Comparison of ENCODE assay signal across 8 cellular contexts in genomic region chr2:73110622-73111299, GRCh38. TPM values are rescaled to one million over a fixed set of nuclear protein-coding genes. Genes with fewer than 3 reads are reported as not detected.
DNase-seq lines count a peak whose midpoint lies in the region; TF ChIP-seq lines count a peak whose summit lies in the region.

No MANE protein-coding gene starts in this region.

- H3K4me3 ChIP-seq in adipocyte (ENCODE audit: low read length), result peak overlapping the region; percentile 93
- peak overlapping the region; percentile 82 to 87 (median 86) for H3K4me3 ChIP-seq in stomach
- no peak overlapping the region for H3K4me3 ChIP-seq in effector memory CD4-positive, alpha-beta T cell (ENCODE audit: insufficient read depth, low read depth, low read length, poor library complexity, severe bottlenecking)

- 39 to 64% (median 47%) methylated on average over 3 of the region's 3 CpGs for WGBS in stomach, 5 donors

- H3K9ac ChIP-seq in adipocyte (ENCODE audit: low read length), result peak overlapping the region; percentile 97

- intact Hi-C loops in stomach (cut with DNase I; ENCODE audit: low total_unique reads), result loop anchor here (5.0 kb wide), 1 partner anchor 33 kb away; no protein-coding TSS in a partner anchor

- H3K4me3 Mint-ChIP-seq in T-helper 2 cell treated with Interferon-gamma antibody and Interleukin-4, amounts not matched to agents 5 μg/mL and 100 μg/mL, for 36 hours, result peak overlapping the region; percentile 82

- H3K4me1 ChIP-seq in adipocyte (ENCODE audit: control insufficient read depth, insufficient read depth, low read length) (peaks cover 41% of the 10 kb centered on the region), stomach (peaks cover 45 to 68% (median 54%) of the 10 kb centered on the region in 4 donors)
- peaks cover 9% of the 10 kb centered on the region for H3K4me1 ChIP-seq in effector memory CD4-positive, alpha-beta T cell (ENCODE audit: control insufficient read depth, insufficient read depth, low read length, poor library complexity, severe bottlenecking)

- TF ChIP-seq EP300 in stomach (IDR thresholded peaks at IDR 0.05), result no peak

- H3K36me3 Mint-ChIP-seq in T-helper 2 cell treated with Interferon-gamma antibody and Interleukin-4, amounts not matched to agents 5 μg/mL and 100 μg/mL, for 36 hours (ENCODE audit: low read depth), result no peaks in the 10 kb centered on the region

- no peak for TF ChIP-seq CTCF in stomach (IDR thresholded peaks at IDR 0.05)

- no peaks in the 10 kb centered on the region for H3K9me3 ChIP-seq in adipocyte (ENCODE audit: control insufficient read depth, low read length)
- H3K9me3 ChIP-seq in stomach, result no peaks in the 10 kb centered on the region
- no peaks in the 10 kb centered on the region for H3K9me3 ChIP-seq in effector memory CD4-positive, alpha-beta T cell (ENCODE audit: control insufficient read depth, low read length)

- H3K4me1 Mint-ChIP-seq in T-helper 2 cell treated with Interferon-gamma antibody and Interleukin-4, amounts not matched to agents 5 μg/mL and 100 μg/mL, for 36 hours (ENCODE audit: low read depth), result peaks cover 26% of the 10 kb centered on the region

- no peaks in the 10 kb centered on the region for H3K36me3 ChIP-seq in adipocyte (ENCODE audit: control insufficient read depth, insufficient read depth, low read length, severe bottlenecking)
- H3K36me3 ChIP-seq in stomach, result no peaks in the 10 kb centered on the region
- H3K36me3 ChIP-seq in effector memory CD4-positive, alpha-beta T cell (ENCODE audit: control insufficient read depth, insufficient read depth, low read length), result no peaks in the 10 kb centered on the region

- no peak for DNase-seq in T-helper 2 cell treated with Interferon-gamma antibody and Interleukin-4, amounts not matched to agents 5 μg/mL and 100 μg/mL, for 36 hours (ENCODE audit: low spot score)
- DNase-seq in T-helper 2 cell (no peak), adipocyte (ENCODE audit: low read depth) (peak; percentile 62), iris pigment epithelial cell (ENCODE audit: low read depth) (peak; percentile 28), stomach (no peak), activated gamma-delta T cell treated with Interleukin-2 at 50 U/mL for 16 hours (no peak), NCI-H1694 (lab: John Stamatoyannopoulos, UW) (no peak)
- DNase-seq in effector memory CD4-positive, alpha-beta T cell, result no peak

- peaks cover 17% of the 10 kb centered on the region for H3K27me3 Mint-ChIP-seq in T-helper 2 cell treated with Interferon-gamma antibody and Interleukin-4, amounts not matched to agents 5 μg/mL and 100 μg/mL, for 36 hours (ENCODE audit: low read depth)

- H3K27ac Mint-ChIP-seq in T-helper 2 cell treated with Interferon-gamma antibody and Interleukin-4, amounts not matched to agents 5 μg/mL and 100 μg/mL, for 36 hours, result no peak overlapping the region

- H3K27me3 ChIP-seq in adipocyte (replicated peaks; ENCODE audit: control insufficient read depth, insufficient read depth, low read length), result no peaks in the 10 kb centered on the region
- H3K27me3 ChIP-seq in stomach, result peaks cover 0 to 20% (median 0%) of the 10 kb centered on the region in 3 donors
- no peaks in the 10 kb centered on the region for H3K27me3 ChIP-seq in effector memory CD4-positive, alpha-beta T cell (replicated peaks; ENCODE audit: control insufficient read depth, insufficient read depth, low read length, poor library complexity, severe bottlenecking)

- H3K9me3 Mint-ChIP-seq in T-helper 2 cell treated with Interferon-gamma antibody and Interleukin-4, amounts not matched to agents 5 μg/mL and 100 μg/mL, for 36 hours, result no peaks in the 10 kb centered on the region

- TF ChIP-seq POLR2A in stomach (IDR thresholded peaks at IDR 0.05), result no peak

- peak overlapping the region; percentile 13 to 97 (median 91) for H3K27ac ChIP-seq in stomach
- H3K27ac ChIP-seq in effector memory CD4-positive, alpha-beta T cell (ENCODE audit: insufficient read depth, low read length, poor library complexity, severe bottlenecking), result no peak overlapping the region

RNA-seq across cellular contexts. Expression of gene RAB11FIP5, which starts 2.0 kb away (rescaled TPM):
- 10 to 100 TPM in 4 of 5 donors, 1 to 10 TPM in 1; 4.7 to 39.1 (median 19.6) TPM for total RNA-seq in stomach
- polyA plus RNA-seq in stomach, result 10 to 100 TPM in 1 of 3 donors, 1 to 10 TPM in 2; 7.0 to 13.1 (median 7.1) TPM

RNA-seq across cellular contexts. Expression of gene SFXN5, which starts 39.2 kb away (rescaled TPM):
- 100 to 1,000 TPM in 1 of 5 donors, 10 to 100 TPM in 4; 17.0 to 118 (median 38.5) TPM for total RNA-seq in stomach
- 1 to 10 TPM; 2.7 to 9.4 (median 5.7) TPM for polyA plus RNA-seq in stomach

Comparison
In these comparisons a context has a peak if more than half of its experiments do, and no peak if none do; other contexts are left out.
1. DNase-seq: peak in adipocyte (single experiment) and iris pigment epithelial cell (single experiment); none in T-helper 2 cell treated with Interferon-gamma antibody and Interleukin-4, amounts not matched to agents 5 μg/mL and 100 μg/mL, for 36 hours (single experiment), T-helper 2 cell (0 of 5), stomach (single experiment), effector memory CD4-positive, alpha-beta T cell (0 of 3), activated gamma-delta T cell treated with Interleukin-2 at 50 U/mL for 16 hours (single experiment) and NCI-H1694 (single experiment).